20 cellular contexts compared by ENCODE assay signal in the genomic region with DNA sequence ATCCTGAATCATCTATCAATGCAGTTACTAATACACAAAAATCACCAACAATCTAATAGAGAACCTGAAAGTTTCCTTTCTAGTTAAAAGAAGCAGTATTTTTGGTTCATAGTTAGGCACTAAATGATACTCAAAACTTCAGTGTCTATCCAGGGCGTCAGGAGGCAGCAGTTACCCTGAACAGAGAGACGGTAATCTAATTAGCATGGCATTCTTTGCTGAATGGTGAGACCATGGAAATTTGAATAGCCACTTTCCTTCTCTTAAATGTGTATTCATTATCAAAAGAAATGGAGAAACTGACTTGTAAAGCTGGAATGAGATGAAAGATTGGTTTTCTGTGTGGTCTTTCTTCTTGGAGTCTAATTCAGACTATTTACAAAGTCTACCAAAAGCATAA.
DNase-seq lines count a peak whose midpoint lies in the region; ATAC-seq and TF ChIP-seq lines count a peak whose summit lies in the region.
"Had no signal": no experiment of that assay in that cellular context is flagged by ENCODE, and none has a peak within 500 bp of the region (broad histone marks: within the 10 kb centered on the region; RNA-seq: fewer than 3 reads in every experiment).

No MANE protein-coding gene starts in this region.

- no peaks in the 10 kb centered on the region; the same call in 1 of the 2 replicates for H3K27me3 Mint-ChIP-seq in HFFc6 (ENCODE audit: insufficient read depth)
- H3K27me3 Mint-ChIP-seq: activated CD4-positive, alpha-beta memory T cell treated with anti-CD3 and anti-CD28 coated beads for 36 hours; activated naive CD8-positive, alpha-beta T cell treated with anti-CD3 and anti-CD28 coated beads, Interleukin-2, amount 10 ng/mL, durations not matched to agents 7 days and 5 days; naive thymus-derived CD8-positive, alpha-beta T cell had no signal

- DNase-seq in BE2C (peak; percentile 25), HFFc6 (no peak), RPMI8226 (peak; percentile 14), foreskin keratinocyte (no peak), head of caudate nucleus (no peak), occipital lobe (lab: John Stamatoyannopoulos, UW) (no peak), dermis blood vessel endothelial cell (no peak)
- DNase-seq in stimulated activated effector memory CD8-positive, alpha-beta T cell treated with anti-CD3 and anti-CD28 coated beads, Interleukin-12 subunit alpha, Interleukin-12 subunit beta, amount 100 ng/mL, for 72 hours (ENCODE audit: low spot score in 2 of 2) = no peak
- DNase-seq: activated CD4-positive, alpha-beta memory T cell treated with anti-CD3 and anti-CD28 coated beads for 36 hours; activated naive CD8-positive, alpha-beta T cell treated with anti-CD3 and anti-CD28 coated beads, Interleukin-2, amount 10 ng/mL, durations not matched to agents 7 days and 5 days; activated T-cell treated with anti-CD3 and anti-CD28 coated beads, Interleukin-2, amount 50 U/mL, for 48 hours; central memory CD4-positive, alpha-beta T cell; effector memory CD4-positive, alpha-beta T cell; GM23248; lower lobe of right lung; MG63; naive thymus-derived CD8-positive, alpha-beta T cell; NCI-H2107 had no signal

- TF ChIP-seq CTCF in BE2C (IDR thresholded peaks at IDR 0.05; ENCODE audit: low read depth, low read length) = peak; percentile 52
- peak; percentile 23; the same call in 1 of the 2 replicates for TF ChIP-seq CTCF in HFFc6 (IDR thresholded peaks at IDR 0.05)
- peak; percentile 31 for TF ChIP-seq CTCF in foreskin keratinocyte (conservative IDR thresholded peaks at IDR 0.05)

- H3K4me1 Mint-ChIP-seq in HFFc6 (ENCODE audit: low read depth) = no peaks in the 10 kb centered on the region
- no peaks in the 10 kb centered on the region for H3K4me1 Mint-ChIP-seq in stimulated activated effector memory CD8-positive, alpha-beta T cell treated with anti-CD3 and anti-CD28 coated beads, Interleukin-12 subunit alpha, Interleukin-12 subunit beta, amount 100 ng/mL, for 72 hours
- H3K4me1 Mint-ChIP-seq: activated naive CD8-positive, alpha-beta T cell treated with anti-CD3 and anti-CD28 coated beads, Interleukin-2, amount 10 ng/mL, durations not matched to agents 7 days and 5 days; naive thymus-derived CD8-positive, alpha-beta T cell had no signal

- H3K36me3 ChIP-seq in BE2C = no peaks in the 10 kb centered on the region
- H3K36me3 ChIP-seq: BLaER1, lower lobe of right lung, MG63 had no signal

- no peaks in the 10 kb centered on the region for H3K9me3 Mint-ChIP-seq in HFFc6
- peaks cover 10% of the 10 kb centered on the region for H3K9me3 Mint-ChIP-seq in stimulated activated effector memory CD8-positive, alpha-beta T cell treated with anti-CD3 and anti-CD28 coated beads, Interleukin-12 subunit alpha, Interleukin-12 subunit beta, amount 100 ng/mL, for 72 hours
- H3K9me3 Mint-ChIP-seq: activated naive CD8-positive, alpha-beta T cell treated with anti-CD3 and anti-CD28 coated beads, Interleukin-2, amount 10 ng/mL, durations not matched to agents 7 days and 5 days had no signal

- H3K4me3 Mint-ChIP-seq in HFFc6 = no peak overlapping the region
- no peak overlapping the region for H3K4me3 Mint-ChIP-seq in stimulated activated effector memory CD8-positive, alpha-beta T cell treated with anti-CD3 and anti-CD28 coated beads, Interleukin-12 subunit alpha, Interleukin-12 subunit beta, amount 100 ng/mL, for 72 hours
- H3K4me3 Mint-ChIP-seq: activated CD4-positive, alpha-beta memory T cell treated with anti-CD3 and anti-CD28 coated beads for 36 hours; activated naive CD8-positive, alpha-beta T cell treated with anti-CD3 and anti-CD28 coated beads, Interleukin-2, amount 10 ng/mL, durations not matched to agents 7 days and 5 days; naive thymus-derived CD8-positive, alpha-beta T cell had no signal

- H3K27ac Mint-ChIP-seq in HFFc6 = no peak overlapping the region
- no peak overlapping the region for H3K27ac Mint-ChIP-seq in stimulated activated effector memory CD8-positive, alpha-beta T cell treated with anti-CD3 and anti-CD28 coated beads, Interleukin-12 subunit alpha, Interleukin-12 subunit beta, amount 100 ng/mL, for 72 hours
- H3K27ac Mint-ChIP-seq: activated CD4-positive, alpha-beta memory T cell treated with anti-CD3 and anti-CD28 coated beads for 36 hours; activated naive CD8-positive, alpha-beta T cell treated with anti-CD3 and anti-CD28 coated beads, Interleukin-2, amount 10 ng/mL, durations not matched to agents 7 days and 5 days; naive thymus-derived CD8-positive, alpha-beta T cell had no signal

- H3K27ac ChIP-seq in foreskin keratinocyte = no peak overlapping the region
- H3K27ac ChIP-seq: BLaER1, GM23248, lower lobe of right lung, SK-N-MC had no signal

- intact Hi-C loops in head of caudate nucleus (cut with DNase I) = no loop called here

- no peaks in the 10 kb centered on the region for H3K36me3 Mint-ChIP-seq in HFFc6 (ENCODE audit: low read depth)
- no peaks in the 10 kb centered on the region for H3K36me3 Mint-ChIP-seq in stimulated activated effector memory CD8-positive, alpha-beta T cell treated with anti-CD3 and anti-CD28 coated beads, Interleukin-12 subunit alpha, Interleukin-12 subunit beta, amount 100 ng/mL, for 72 hours
- H3K36me3 Mint-ChIP-seq: activated CD4-positive, alpha-beta memory T cell treated with anti-CD3 and anti-CD28 coated beads for 36 hours; activated naive CD8-positive, alpha-beta T cell treated with anti-CD3 and anti-CD28 coated beads, Interleukin-2, amount 10 ng/mL, durations not matched to agents 7 days and 5 days had no signal

- H3K4me3 ChIP-seq in BE2C (ENCODE audit: low read depth, low read length) = no peak overlapping the region
- H3K4me3 ChIP-seq: BLaER1, GM23248, lower lobe of right lung, MG63, SK-N-MC had no signal

- H3K9me3 ChIP-seq in BE2C = no peaks in the 10 kb centered on the region
- H3K9me3 ChIP-seq: BLaER1, lower lobe of right lung, MG63 had no signal

- peaks cover 6% of the 10 kb centered on the region for H3K4me1 ChIP-seq in BE2C
- no peaks in the 10 kb centered on the region for H3K4me1 ChIP-seq in foreskin keratinocyte
- H3K4me1 ChIP-seq: BLaER1, lower lobe of right lung had no signal

- ATAC-seq in foreskin keratinocyte = no peak
- no peak for ATAC-seq in stimulated activated effector memory CD8-positive, alpha-beta T cell treated with anti-CD3 and anti-CD28 coated beads, Interleukin-12 subunit alpha, Interleukin-12 subunit beta, amount 100 ng/mL, for 72 hours
- ATAC-seq: lower lobe of right lung; naive thymus-derived CD8-positive, alpha-beta T cell had no signal

- H3K27me3 ChIP-seq in BE2C (no peaks in the 10 kb centered on the region), foreskin keratinocyte (no peaks in the 10 kb centered on the region)
- H3K27me3 ChIP-seq: BLaER1, MG63 had no signal

Comparison
In these comparisons a context has a peak if more than half of its experiments do, and no peak if none do; other contexts are left out.
1. DNase-seq: peak in BE2C (single experiment) and RPMI8226 (single experiment); none in HFFc6 (single experiment), foreskin keratinocyte (0 of 2), head of caudate nucleus (0 of 42), stimulated activated effector memory CD8-positive, alpha-beta T cell treated with anti-CD3 and anti-CD28 coated beads, Interleukin-12 subunit alpha, Interleukin-12 subunit beta, amount 100 ng/mL, for 72 hours (0 of 2), occipital lobe (single experiment) and dermis blood vessel endothelial cell (single experiment).
2. Peak in every context shown above with its lines, with median percentiles within 50 percentile points of each other: CTCF ChIP-seq.